7 cellular contexts compared by ENCODE assay signal in the genomic region with DNA sequence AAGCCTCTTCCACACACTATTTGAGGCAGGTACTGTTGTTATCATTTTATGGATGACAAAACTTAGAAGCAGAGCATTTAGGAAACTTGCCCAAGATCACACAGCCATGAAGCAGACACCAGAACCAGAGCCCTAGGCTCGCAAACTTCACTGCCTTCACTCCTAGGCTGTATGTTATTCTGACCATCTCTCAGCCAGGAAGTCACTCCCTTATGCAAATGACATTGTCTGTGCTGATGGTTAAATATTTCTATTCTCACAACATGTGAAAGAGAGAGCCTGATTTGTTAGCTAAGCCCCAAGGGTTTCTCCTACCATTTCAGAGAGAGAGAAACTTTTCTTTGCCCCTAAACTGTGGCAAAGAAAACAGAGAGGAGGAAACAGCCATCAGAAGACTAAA. TPM values are rescaled to one million over a fixed set of nuclear protein-coding genes. Genes with fewer than 3 reads are reported as not detected.
DNase-seq lines count a peak whose midpoint lies in the region; ATAC-seq, FAIRE-seq and TF ChIP-seq lines count a peak whose summit lies in the region.
"Not testable (repeated sequence)": the region's sequence is repeated elsewhere in the genome, so short reads cannot be mapped to it uniquely, and the experiment has no call there.

No MANE protein-coding gene starts in this region.

- peak; percentile 43 for DNase-seq in GM12878 (ENCODE audit: low read depth, low spot score)

- H2AFZ ChIP-seq in GM12878 (ENCODE audit: control insufficient read depth, low read depth, low read length) = peak overlapping the region; percentile 63

- H3K9me3 ChIP-seq in GM12878 (replicated peaks; ENCODE audit: control insufficient read depth, insufficient read depth, low read length) = not testable (repeated sequence)

- H3K36me3 ChIP-seq in GM12878 (ENCODE audit: control insufficient read depth in 2 of 2, insufficient read depth in 2 of 2, low read length in 1 of 2) = not testable (repeated sequence)

- in situ Hi-C loops in GM12878 (cut with MboI) = not testable (repeated sequence)

- TF ChIP-seq CTCF in GM12878 (IDR thresholded peaks at IDR 0.05 in 2 of 3, conservative IDR thresholded peaks at IDR 0.05 in 1 of 3; ENCODE audit: control insufficient read depth in 2 of 3, extremely low read depth in 1 of 3, insufficient read depth in 1 of 3, low read depth in 3 of 3, low read length in 3 of 3) = not testable (repeated sequence)

- not testable (repeated sequence) for TF ChIP-seq RAD21 in GM12878 (IDR thresholded peaks at IDR 0.05; ENCODE audit: insufficient read depth, low read depth, low read length)

- TF ChIP-seq POLR2A in GM15510 (IDR thresholded peaks at IDR 0.05; ENCODE audit: borderline replicate concordance, extremely low read depth, insufficient read length) = peak; percentile 34
- TF ChIP-seq POLR2A in GM12878 (IDR thresholded peaks at IDR 0.05; ENCODE audit: low read depth, low read length) = peak; percentile 46; the same call in 1 of the 2 replicates

- BruUV-seq in GM12878 (replicated peaks; lab: Mats Ljungman, UMichigan) = not testable (repeated sequence)

- not testable (repeated sequence) for FAIRE-seq in GM12878 (lab: Jason Lieb, UNC)

- H4K20me1 ChIP-seq in GM12878 (ENCODE audit: control insufficient read depth, insufficient read depth) = not testable (repeated sequence)

- H3K27ac ChIP-seq in GM12878 (ENCODE audit: control insufficient read depth, insufficient read depth) = not testable (repeated sequence)

- intact Hi-C loops in GM12878 (cut with micrococcal nuclease; ENCODE audit: unreplicated experiment) = not testable (repeated sequence)

- RAD21 ChIA-PET in GM12878 (lab: Charles Lee; ENCODE audit: unreplicated experiment) = interaction anchor here (1.4 kb wide), 1 partner anchor 63 kb away, joined by 3 read pairs; no protein-coding TSS in a partner anchor

- not testable (repeated sequence) for TF ChIP-seq EP300 in GM12878 (IDR thresholded peaks at IDR 0.05; ENCODE audit: borderline replicate concordance in 1 of 2, control insufficient read depth in 1 of 2, low read depth in 2 of 2, low read length in 2 of 2)

- ATAC-seq in GM19043 (IDR thresholded peaks at IDR 0.05; ENCODE audit: low read depth, unreplicated experiment) (peak; percentile 98), GM21390 (IDR thresholded peaks at IDR 0.05; ENCODE audit: unreplicated experiment) (peak; percentile 76), GM21825 (IDR thresholded peaks at IDR 0.05; ENCODE audit: unreplicated experiment) (peak; percentile 85), HG03175 (IDR thresholded peaks at IDR 0.05; ENCODE audit: unreplicated experiment) (peak; percentile 76), HG03565 (IDR thresholded peaks at IDR 0.05; ENCODE audit: unreplicated experiment) (peak; percentile 57), GM12878 (peak; percentile 67)

- H3K4me3 ChIP-seq in GM12878 = not testable (repeated sequence)

- peak overlapping the region; percentile 66 for H3K4me2 ChIP-seq in GM12878 (ENCODE audit: control insufficient read depth, insufficient read depth)

- not testable (repeated sequence) for H3K27me3 ChIP-seq in GM12878 (replicated peaks in 1 of 2; ENCODE audit: control insufficient read depth in 2 of 2, insufficient read depth in 2 of 2, low read length in 1 of 2)

- H3K79me2 ChIP-seq in GM12878 (ENCODE audit: control insufficient read depth, insufficient read depth, low read length) = not testable (repeated sequence)

- CTCF ChIA-PET in GM12878 (lab: Yijun Ruan, JAX) = not testable (repeated sequence)

- H3K4me1 ChIP-seq in GM12878 (ENCODE audit: control insufficient read depth, insufficient read depth, low read length) = peaks cover 12% of the 10 kb centered on the region

- POLR2A ChIA-PET in GM12878 (lab: Charles Lee) = interaction anchor here (0.6 kb wide), 1 partner anchor 14 kb away, joined by 3 read pairs; no protein-coding TSS in a partner anchor

- SMC1A ChIA-PET in GM12878 (lab: Charles Lee; ENCODE audit: uncharacterized antibody, unreplicated experiment) = not testable (repeated sequence)

- 0% methylated on average over 1 of the region's 1 CpG for WGBS in GM12878 (ENCODE audit: insufficient coverage, insufficient replicate concordance, low lambda C conversion rate, missing lambda C conversion rate)

- not testable (repeated sequence) for H3K9ac ChIP-seq in GM12878 (ENCODE audit: control insufficient read depth, insufficient read depth, low read length)

TF ChIP-seq in GM12878, 131 proteins besides CTCF, POLR2A, EP300 and RAD21:
- TF ChIP-seq TAF1 (IDR thresholded peaks at IDR 0.05; ENCODE audit: borderline replicate concordance, low read depth, low read length) = peak; percentile 41; the same call in 1 of the 2 replicates
- 0 out of 2 replicates have a peak, but pooled peaks have one; percentile 31 for TF ChIP-seq POLR2AphosphoS5 (IDR thresholded peaks at IDR 0.05; ENCODE audit: low read length)
- TF ChIP-seq POU2F2 (IDR thresholded peaks at IDR 0.05; ENCODE audit: borderline replicate concordance, low read depth, low read length) = peak; percentile 61; the same call in 1 of the 3 replicates

RNA-seq across cellular contexts. Expression of gene TRIM52, which starts 26.4 kb away (rescaled TPM):
- 46.6 and 48.5 TPM in 2 replicates for total RNA-seq in GM12878 (2013; cell fraction: nucleolus; rRNA removed)
- total RNA-seq in GM12878 (2014; rRNA removed) (6.5 and 7.1 TPM in 2 replicates), GM12878 (2014; rRNA removed; fragmentation: Illumina TruSeq; extraction: Trizol) (10.1 and 11.5 TPM in 2 replicates), GM12878 (2021) (8.4 and 8.6 TPM in 2 replicates)
- polyA plus RNA-seq in GM12878 (2011; ENCODE audit: low read depth) = 5.9 TPM
- polyA plus RNA-seq in GM12878 (2011; rRNA removed) (24.3 and 34.0 TPM in 2 replicates), GM12878 (2014; fragmentation: Illumina TruSeq; extraction: Trizol) (12.4 and 14.7 TPM in 2 replicates), GM12878 (2014; fragmentation: Nextera tagmentation; extraction: Ambion mirVana) (1 to 10 TPM; 1.4 to 3.4 TPM), GM12878 (2014; rRNA removed) (11.6 and 13.4 TPM in 2 replicates), GM12878 (2016; fragmentation: Nextera tagmentation; extraction: Ambion mirVana) (1 to 10 TPM; 6.8 to 7.9 TPM)
- polyA plus RNA-seq in GM12878 (2011; cell fraction: cytosol; rRNA removed) = 12.3 and 13.7 TPM in 2 replicates
- polyA plus RNA-seq in GM12878 (2011; cell fraction: nucleus; rRNA removed) = 31.5 and 38.7 TPM in 2 replicates
- polyA plus RNA-seq in GM12878 (2012) = 10.7 and 12.3 TPM in 2 replicates
- polyA minus RNA-seq in GM12878 (2011; rRNA and poly(A)+ RNA removed) = 19.5 and 28.6 TPM in 2 replicates
- 6.1 and 7.9 TPM in 2 replicates for polyA minus RNA-seq in GM12878 (2011; cell fraction: cytosol; rRNA and poly(A)+ RNA removed)
- 15.4 and 24.9 TPM in 2 replicates for polyA minus RNA-seq in GM12878 (2011; cell fraction: nucleus; rRNA and poly(A)+ RNA removed)

RNA-seq across cellular contexts. Expression of gene RACK1, which starts 43.6 kb away (rescaled TPM):
- 1,060 and 1,082 TPM in 2 replicates for total RNA-seq in GM12878 (2013; cell fraction: nucleolus; rRNA removed)
- total RNA-seq in GM12878 (2014; rRNA removed) = 6,385 and 6,584 TPM in 2 replicates
- 4,111 and 4,251 TPM in 2 replicates for total RNA-seq in GM12878 (2014; rRNA removed; fragmentation: Illumina TruSeq; extraction: Trizol)
- total RNA-seq in GM12878 (2021) = 2,742 and 2,873 TPM in 2 replicates
- polyA plus RNA-seq in GM12878 (2011; ENCODE audit: low read depth) = 2,498 TPM
- polyA plus RNA-seq in GM12878 (2011; rRNA removed) = 2,058 and 4,963 TPM in 2 replicates
- 6,471 and 7,747 TPM in 2 replicates for polyA plus RNA-seq in GM12878 (2011; cell fraction: cytosol; rRNA removed)
- 2,792 and 3,345 TPM in 2 replicates for polyA plus RNA-seq in GM12878 (2011; cell fraction: nucleus; rRNA removed)
- 4,319 and 4,635 TPM in 2 replicates for polyA plus RNA-seq in GM12878 (2012)
- polyA plus RNA-seq in GM12878 (2014; fragmentation: Illumina TruSeq; extraction: Trizol) = 2,869 and 4,083 TPM in 2 replicates
- 1,000 to 10,000 TPM; 3,729 to 5,412 TPM for polyA plus RNA-seq in GM12878 (2014; fragmentation: Nextera tagmentation; extraction: Ambion mirVana)
- polyA plus RNA-seq in GM12878 (2014; rRNA removed) = 5,813 and 5,897 TPM in 2 replicates
- 1,000 to 10,000 TPM; 1,365 to 1,424 TPM for polyA plus RNA-seq in GM12878 (2016; fragmentation: Nextera tagmentation; extraction: Ambion mirVana)
- 6,568 and 9,193 TPM in 2 replicates for polyA minus RNA-seq in GM12878 (2011; rRNA and poly(A)+ RNA removed)
- polyA minus RNA-seq in GM12878 (2011; cell fraction: cytosol; rRNA and poly(A)+ RNA removed) = 1,862 and 1,930 TPM in 2 replicates
- polyA minus RNA-seq in GM12878 (2011; cell fraction: nucleus; rRNA and poly(A)+ RNA removed) = 910 and 1,213 TPM in 2 replicates
